Comparison of ENCODE assay signal across 9 cellular contexts in the genomic region with DNA sequence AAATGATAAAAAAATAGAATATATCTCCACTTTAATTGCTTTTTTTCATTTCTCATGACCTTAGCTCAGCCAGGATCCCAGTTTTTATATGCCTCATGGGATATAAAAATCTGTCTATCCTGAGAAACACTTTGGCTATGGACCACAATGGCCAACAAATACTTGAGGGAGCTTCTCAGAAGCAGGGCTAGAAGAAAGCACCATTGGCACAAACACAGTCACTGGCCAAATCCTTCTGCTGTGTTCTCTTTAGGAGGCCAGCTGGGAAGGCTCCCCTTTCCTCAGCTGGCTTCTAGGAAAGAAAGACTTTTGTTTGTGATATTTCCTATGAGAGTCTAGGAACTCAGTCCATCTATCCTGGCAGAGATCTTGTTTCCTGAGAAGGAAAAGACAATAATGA.
"Had no signal": no experiment of that assay in that cellular context is flagged by ENCODE, and none has a peak within 500 bp of the region (broad histone marks: within the 10 kb centered on the region; RNA-seq: fewer than 3 reads in every experiment).

No MANE protein-coding gene starts in this region.

- ATAC-seq: GM23338, HCT116 had no signal

- H3K4me1 ChIP-seq: HAP-1 had no signal

- DNase-seq: GM23248, GOT3, H7, H9, HCEC 1CT, HFFc6 had no signal

- H3K4me3 ChIP-seq: GM23248, GM23338, HAP-1 had no signal

- H3K27ac ChIP-seq: GM23248 had no signal

- H3K9me3 ChIP-seq: HAP-1 had no signal

- H3K36me3 ChIP-seq: HAP-1 had no signal
